ENCODE assay signal across 22 cellular contexts in genomic region chr3:100443690-100444089, GRCh38. TPM values are rescaled to one million over a fixed set of nuclear protein-coding genes. Genes with fewer than 3 reads are reported as not detected.
A peak's percentile ranks its signal among the peaks of the same experiment; 100 is the strongest.
DNase-seq lines count a peak whose midpoint lies in the region; ATAC-seq and TF ChIP-seq lines count a peak whose summit lies in the region.
"Had no signal": no experiment of that assay in that cellular context is flagged by ENCODE, and none has a peak within 500 bp of the region (broad histone marks: within the 10 kb centered on the region; RNA-seq: fewer than 3 reads in every experiment).

No MANE protein-coding gene starts in this region.

- H3K23ac ChIP-seq in mesendoderm (ENCODE audit: low read length) = no peak overlapping the region

- no peak overlapping the region for H3K56ac ChIP-seq in mesendoderm (ENCODE audit: low read length)

- H3K27me3 ChIP-seq in endodermal cell (ENCODE audit: control insufficient read depth, insufficient read depth, low read length, poor library complexity, severe bottlenecking) (no peaks in the 10 kb centered on the region), mesendoderm (ENCODE audit: insufficient read depth, low read length, poor library complexity) (no peaks in the 10 kb centered on the region)
- H3K27me3 ChIP-seq: BE2C, BLaER1 had no signal

- no peak for ATAC-seq in Right ventricle myocardium superior (ENCODE audit: poor library complexity)

- H3K4me1 ChIP-seq in OCI-LY7 (ENCODE audit: insufficient read depth, low read length, poor library complexity, severe bottlenecking) (no peaks in the 10 kb centered on the region), endodermal cell (ENCODE audit: control insufficient read depth, insufficient read depth, low read length) (no peaks in the 10 kb centered on the region), mesendoderm (ENCODE audit: control insufficient read depth, low read depth, low read length) (no peaks in the 10 kb centered on the region)
- H3K4me1 ChIP-seq: BE2C, BLaER1 had no signal

- peaks cover 31% of the 10 kb centered on the region for H3K36me3 Mint-ChIP-seq in endodermal cell (ENCODE audit: low read depth)
- H3K36me3 Mint-ChIP-seq: CD14-positive monocyte; CD4-positive, alpha-beta memory T cell; CD4-positive, CD25-positive, alpha-beta regulatory T cell; CD8-positive, alpha-beta memory T cell had no signal

- H3K27me3 Mint-ChIP-seq in endodermal cell (ENCODE audit: insufficient read depth) = no peaks in the 10 kb centered on the region
- H3K27me3 Mint-ChIP-seq: CD4-positive, CD25-positive, alpha-beta regulatory T cell had no signal

- H2AFZ ChIP-seq in OCI-LY7 (ENCODE audit: low read length) = no peak overlapping the region

- CTCF ChIA-PET in OCI-LY7 (lab: Charles Lee; ENCODE audit: unreplicated experiment) = no interaction called here
- CTCF ChIA-PET in HEK293T (lab: Yijun Ruan, JAX) = no interaction called here

- H3K4ac ChIP-seq in mesendoderm (ENCODE audit: low read depth, low read length) = no peak overlapping the region

- no peaks in the 10 kb centered on the region for H3K79me1 ChIP-seq in mesendoderm (ENCODE audit: low read length)

- no peak overlapping the region for H2BK5ac ChIP-seq in mesendoderm (ENCODE audit: low read length)

- no peak overlapping the region for H3K18ac ChIP-seq in mesendoderm (ENCODE audit: low read length)

- BruUV-seq in OCI-LY7 (replicated peaks; lab: Mats Ljungman, UMichigan) = no TSS peak

- intact Hi-C loops in OCI-LY7 (cut with micrococcal nuclease; ENCODE audit: unreplicated experiment) = no loop called here
- intact Hi-C loops in Right ventricle myocardium superior (cut with DNase I) = no loop called here

- no peak overlapping the region for H3K4me3 Mint-ChIP-seq in endodermal cell
- H3K4me3 Mint-ChIP-seq: CD14-positive monocyte; CD4-positive, alpha-beta memory T cell; CD4-positive, CD25-positive, alpha-beta regulatory T cell; CD8-positive, alpha-beta memory T cell had no signal

- H3K27ac Mint-ChIP-seq in endodermal cell = no peak overlapping the region
- H3K27ac Mint-ChIP-seq: CD14-positive monocyte; CD4-positive, alpha-beta memory T cell; CD4-positive, CD25-positive, alpha-beta regulatory T cell; CD8-positive, alpha-beta memory T cell had no signal

- peaks cover 16% of the 10 kb centered on the region for H3K9me3 ChIP-seq in OCI-LY7 (ENCODE audit: low read length)
- peaks cover 74% of the 10 kb centered on the region for H3K9me3 ChIP-seq in endodermal cell (ENCODE audit: control insufficient read depth, low read length)
- H3K9me3 ChIP-seq: BE2C had no signal

- H4K5ac ChIP-seq in mesendoderm (ENCODE audit: low read length) = no peak overlapping the region

- DNase-seq in OCI-LY7 (ENCODE audit: low spot score) = peak; percentile 27
- no peak for DNase-seq in endodermal cell
- DNase-seq in mesendoderm = peak; percentile 37
- no peak for DNase-seq in GM19238 (ENCODE audit: insufficient read length, low spot score)
- DNase-seq in HEK293T (ENCODE audit: extremely low spot score) = no peak
- no peak for DNase-seq in NCI-H69 (lab: John Stamatoyannopoulos, UW)
- DNase-seq in Right ventricle myocardium superior = no peak
- DNase-seq: 8988T; ACHN; BE2C; C1 segment of cervical spinal cord; CD4-positive, alpha-beta memory T cell; CD4-positive, CD25-positive, alpha-beta regulatory T cell; CD8-positive, alpha-beta memory T cell; COR-L47; DMS 273 treated with DMSO at 0.1 percent for 48 hours; DMS153; DMS53; DMS79 treated with DMSO at 0.1 percent for 48 hours; GF-D8 had no signal

- no peak overlapping the region for H2AK5ac ChIP-seq in mesendoderm (ENCODE audit: low read length)

- POLR2A ChIA-PET in OCI-LY7 (lab: Charles Lee) (no interaction called here), HEK293T (lab: Yijun Ruan, JAX) (no interaction called here)

- no peak overlapping the region for H4K8ac ChIP-seq in mesendoderm (ENCODE audit: low read depth, low read length)

- no peak overlapping the region for H2BK120ac ChIP-seq in mesendoderm (ENCODE audit: low read depth, low read length)

- H3K9me3 Mint-ChIP-seq in endodermal cell = peaks cover 66% of the 10 kb centered on the region

- H3K27ac ChIP-seq in OCI-LY7 (ENCODE audit: low read depth, low read length, poor library complexity, severe bottlenecking) (no peak overlapping the region), endodermal cell (ENCODE audit: low read depth, low read length) (no peak overlapping the region), mesendoderm (ENCODE audit: low read depth, low read length) (no peak overlapping the region)
- H3K27ac ChIP-seq: BLaER1 had no signal

- H3K79me2 ChIP-seq in OCI-LY7 (ENCODE audit: insufficient read depth, low read depth, low read length) (no peaks in the 10 kb centered on the region), mesendoderm (ENCODE audit: control insufficient read depth, insufficient read depth, low read length) (no peaks in the 10 kb centered on the region)

- H2BK15ac ChIP-seq in mesendoderm (replicated peaks; ENCODE audit: low read depth) = no peak overlapping the region

- H3K4me3 ChIP-seq in OCI-LY7 (ENCODE audit: low read depth, low read length, poor library complexity, severe bottlenecking) = no peak overlapping the region
- peak overlapping the region; percentile 65 for H3K4me3 ChIP-seq in endodermal cell (ENCODE audit: low read length)
- H3K4me3 ChIP-seq in mesendoderm (ENCODE audit: low read length) = no peak overlapping the region
- H3K4me3 ChIP-seq: BLaER1 had no signal

- no peaks in the 10 kb centered on the region for H4K20me1 ChIP-seq in OCI-LY7 (ENCODE audit: insufficient read depth, low read length)
- H4K20me1 ChIP-seq: BLaER1 had no signal

- no peak for TF ChIP-seq CTCF in OCI-LY7 (conservative IDR thresholded peaks at IDR 0.05; ENCODE audit: low read length)
- TF ChIP-seq CTCF in endodermal cell (conservative IDR thresholded peaks at IDR 0.05) = no peak

- H3K4me2 ChIP-seq in OCI-LY7 (ENCODE audit: low read length) = no peak overlapping the region
- H3K4me2 ChIP-seq in mesendoderm (ENCODE audit: low read length) = no peak overlapping the region
- H3K4me2 ChIP-seq: BLaER1 had no signal

- H3K9ac ChIP-seq in endodermal cell (ENCODE audit: extremely low read depth, low read length, poor library complexity, severe bottlenecking) = no peak overlapping the region
- H3K9ac ChIP-seq in mesendoderm (ENCODE audit: low read length) = no peak overlapping the region
- H3K9ac ChIP-seq: BLaER1 had no signal

- H3K36me3 ChIP-seq in OCI-LY7 (ENCODE audit: insufficient read depth, low read length) (no peaks in the 10 kb centered on the region; the same call in 1 of the 2 replicates), endodermal cell (ENCODE audit: control insufficient read depth, insufficient read depth, low read length) (peaks cover 4% of the 10 kb centered on the region), mesendoderm (ENCODE audit: control insufficient read depth, insufficient read depth, low read length) (no peaks in the 10 kb centered on the region)
- H3K36me3 ChIP-seq: BE2C, BLaER1 had no signal

- H3K4me1 Mint-ChIP-seq in endodermal cell = peaks cover 7% of the 10 kb centered on the region
- H3K4me1 Mint-ChIP-seq: CD14-positive monocyte had no signal

- no peaks in the 10 kb centered on the region for H3K9me2 ChIP-seq in OCI-LY7 (ENCODE audit: insufficient read depth, low read length)

TF ChIP-seq in HEK293T, 16 proteins besides CTCF, POLR2A, EP300 and RAD21:
- TF ChIP-seq LEF1 (IDR thresholded peaks at IDR 0.05; ENCODE audit: borderline replicate concordance) (no peak), BHLHE40 (IDR thresholded peaks at IDR 0.05; ENCODE audit: borderline replicate concordance) (no peak), FOXK2 (IDR thresholded peaks at IDR 0.05) (no peak), TARDBP (IDR thresholded peaks at IDR 0.05) (no peak), CTBP1 (IDR thresholded peaks at IDR 0.05; ENCODE audit: borderline replicate concordance) (no peak), ARNT (IDR thresholded peaks at IDR 0.05) (no peak), L3MBTL2 (conservative IDR thresholded peaks at IDR 0.05) (no peak), PKNOX1 (IDR thresholded peaks at IDR 0.05) (no peak), SUZ12 (IDR thresholded peaks at IDR 0.05) (no peak), HDGF (IDR thresholded peaks at IDR 0.05; ENCODE audit: borderline replicate concordance) (no peak), FOXA1 (IDR thresholded peaks at IDR 0.05) (no peak), NFRKB (IDR thresholded peaks at IDR 0.05) (no peak), ZNF384 (IDR thresholded peaks at IDR 0.05) (no peak), ELF4 (IDR thresholded peaks at IDR 0.05) (no peak), FOXM1 (IDR thresholded peaks at IDR 0.05; ENCODE audit: borderline replicate concordance) (no peak), SP1 (IDR thresholded peaks at IDR 0.05) (no peak)
TF ChIP-seq in HEK293T: peak in this region for 0.

RNA-seq across cellular contexts. Expression of gene LNP1, which starts 42.4 kb away (rescaled TPM):
- 8.8 and 8.9 TPM in 2 replicates for total RNA-seq in OCI-LY7 (2014; rRNA removed; shearing (Covaris generic))
- total RNA-seq in OCI-LY7 (2022) (10.8 and 12.7 TPM in 2 replicates), endodermal cell (1 to 10 TPM; 4.3 to 7.9 TPM), Right ventricle myocardium superior (2.6 TPM)
- 9.0 TPM for polyA plus RNA-seq in endodermal cell (2013, experiment 1 of 2)
- 11.1 TPM for polyA plus RNA-seq in endodermal cell (2013, experiment 2 of 2)
- 3.8 TPM for polyA plus RNA-seq in mesendoderm (2013, experiment 1 of 2)
- 3.4 TPM for polyA plus RNA-seq in mesendoderm (2013, experiment 2 of 2)

RNA-seq across cellular contexts. Expression of gene TOMM70, which starts 42.8 kb away (rescaled TPM):
- total RNA-seq in OCI-LY7 (2014; rRNA removed; shearing (Covaris generic)) = 41.2 and 45.7 TPM in 2 replicates
- total RNA-seq in OCI-LY7 (2022) = 54.5 and 54.8 TPM in 2 replicates
- 10 to 100 TPM; 36.0 to 43.6 TPM for total RNA-seq in endodermal cell
- 42.6 TPM for polyA plus RNA-seq in endodermal cell (2013, experiment 1 of 2)
- 42.1 TPM for polyA plus RNA-seq in endodermal cell (2013, experiment 2 of 2)
- 37.3 TPM for polyA plus RNA-seq in mesendoderm (2013, experiment 1 of 2)
- polyA plus RNA-seq in mesendoderm (2013, experiment 2 of 2) = 35.8 TPM
- total RNA-seq in Right ventricle myocardium superior = 63.1 TPM

RNA-seq across cellular contexts. Expression of gene TMEM45A, which starts 48.7 kb away (rescaled TPM):
- not detected in 2 replicates for total RNA-seq in OCI-LY7 (2014; rRNA removed; shearing (Covaris generic))
- total RNA-seq in OCI-LY7 (2022) (0.10 and 0.20 TPM in 2 replicates), endodermal cell (1 to 10 TPM; 5.8 to 7.8 TPM), Right ventricle myocardium superior (3.6 TPM)
- polyA plus RNA-seq in endodermal cell (2013, experiment 1 of 2) = 17.6 TPM
- polyA plus RNA-seq in endodermal cell (2013, experiment 2 of 2) = 15.0 TPM
- polyA plus RNA-seq in mesendoderm (2013, experiment 1 of 2) = 7.3 TPM
- polyA plus RNA-seq in mesendoderm (2013, experiment 2 of 2) = 8.5 TPM
- polyA plus RNA-seq: CD4-positive, alpha-beta memory T cell; CD4-positive, CD25-positive, alpha-beta regulatory T cell; CD8-positive, alpha-beta memory T cell had no signal

Comparison
In these comparisons a context has a peak if more than half of its experiments do, and no peak if none do; other contexts are left out.
1. DNase-seq: peak in OCI-LY7 (single experiment) and mesendoderm (single experiment); none in endodermal cell (single experiment), GM19238 (single experiment), HEK293T (single experiment), NCI-H69 (single experiment) and Right ventricle myocardium superior (single experiment).